1 cellular context compared by ENCODE assay signal in genomic region chr12:109718390-109718789, GRCh38.
TF ChIP-seq lines count a peak whose summit lies in the region.

No MANE protein-coding gene starts in this region.

TF ChIP-seq in HepG2, 621 proteins besides CTCF, POLR2A, EP300 and RAD21 (continued from another document):
- TF ChIP-seq JDP2 (CRISPR knock-in tag; IDR thresholded peaks at IDR 0.05; ENCODE audit: borderline replicate concordance) (no peak), ZNF629 (CRISPR knock-in tag; conservative IDR thresholded peaks at IDR 0.05) (no peak), ARNT (IDR thresholded peaks at IDR 0.05) (no peak), AGO2 (optimal IDR thresholded peaks at IDR 0.05; ENCODE audit: low read depth, low read length) (peak; percentile 57), FOSL1 (CRISPR knock-in tag; IDR thresholded peaks at IDR 0.05; ENCODE audit: borderline replicate concordance) (no peak), ZBTB33 (CRISPR knock-in tag; IDR thresholded peaks at IDR 0.05) (0 out of 2 replicates have a peak, but pooled peaks have one; percentile 8), ZSCAN9 (CRISPR knock-in tag; IDR thresholded peaks at IDR 0.05; ENCODE audit: borderline replicate concordance) (no peak), ONECUT2 (CRISPR knock-in tag; IDR thresholded peaks at IDR 0.05) (no peak), MED13 (CRISPR knock-in tag; IDR thresholded peaks at IDR 0.05) (no peak), PRMT3 (CRISPR knock-in tag; IDR thresholded peaks at IDR 0.05; ENCODE audit: borderline replicate concordance, low read depth) (no peak)
